Comparison of ENCODE assay signal across 8 cellular contexts in the genomic region with DNA sequence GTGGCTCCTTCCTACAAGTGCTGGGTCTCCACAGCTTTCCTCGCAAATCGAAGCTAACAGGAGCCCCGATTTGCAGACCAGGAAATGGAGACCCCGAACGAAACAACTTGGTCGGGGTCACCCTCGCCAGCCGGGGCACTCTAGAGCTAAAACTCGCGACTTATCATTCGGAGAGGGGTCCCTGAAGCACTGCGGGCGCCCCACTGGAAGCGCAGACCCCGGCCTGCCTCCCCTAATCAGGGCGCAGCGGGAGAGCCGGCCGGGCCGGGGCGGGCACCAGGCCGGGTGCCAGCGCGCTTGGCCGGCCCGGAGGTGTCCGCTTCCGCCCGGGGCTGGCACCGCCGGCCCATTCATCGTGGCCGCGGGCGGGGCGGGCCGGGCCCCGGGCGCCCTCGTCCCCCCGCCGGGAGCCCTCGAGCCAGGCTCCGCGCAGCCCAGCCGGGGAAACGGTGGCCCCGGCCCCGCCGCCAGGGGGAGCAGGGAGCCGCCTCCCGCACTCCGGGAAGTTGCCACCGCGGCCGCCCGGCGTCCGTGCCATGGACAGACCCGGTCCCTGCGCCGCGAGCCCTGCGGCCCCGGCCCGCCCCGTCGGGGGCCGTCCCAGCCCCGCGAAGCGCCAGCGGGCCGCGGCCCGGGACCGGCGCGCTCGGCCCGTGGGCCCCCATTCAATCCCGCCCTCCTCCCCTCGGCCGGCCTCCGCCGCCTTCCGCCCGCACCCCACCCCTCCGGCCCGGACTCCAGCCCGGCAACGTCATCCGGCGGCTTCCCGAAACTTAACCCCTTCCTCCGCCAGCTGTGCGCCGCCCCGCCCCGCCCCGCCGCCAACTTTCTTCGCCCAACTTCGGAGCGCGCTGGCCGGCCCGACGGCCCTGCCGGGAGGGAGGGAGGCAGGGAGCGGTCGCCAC.
DNase-seq lines count a peak whose midpoint lies in the region; ATAC-seq and FAIRE-seq lines count a peak whose summit lies in the region.

No MANE protein-coding gene starts in this region.

- H3K4me1 Mint-ChIP-seq in memory B cell: peaks cover 7% of the 10 kb centered on the region

- H3K27me3 Mint-ChIP-seq in memory B cell: peaks cover 6% of the 10 kb centered on the region

- peaks cover 39% of the 10 kb centered on the region for H3K4me1 ChIP-seq in ACC112 (ENCODE audit: control insufficient read depth, insufficient read depth, low read length, unreplicated experiment)
- H3K4me1 ChIP-seq in effector memory CD4-positive, alpha-beta T cell (ENCODE audit: control insufficient read depth, insufficient read depth, low read length, poor library complexity, severe bottlenecking): peaks cover 12% of the 10 kb centered on the region

- peak overlapping the region; percentile 76 for H3K4me3 Mint-ChIP-seq in memory B cell

- no peak overlapping the region for H3K27ac Mint-ChIP-seq in memory B cell

- peaks cover 20% of the 10 kb centered on the region for H3K36me3 ChIP-seq in ACC112 (ENCODE audit: insufficient read depth, low read length)
- no peaks in the 10 kb centered on the region for H3K36me3 ChIP-seq in effector memory CD4-positive, alpha-beta T cell (ENCODE audit: control insufficient read depth, insufficient read depth, low read length)

- FAIRE-seq in GM18507 (lab: Jason Lieb, UNC): peak; percentile 65

- peaks cover under 1% of the 10 kb centered on the region for H3K9me3 Mint-ChIP-seq in memory B cell

- H3K79me2 ChIP-seq in ACC112 (ENCODE audit: control insufficient read depth, insufficient read depth, low read length, unreplicated experiment): peaks cover 57% of the 10 kb centered on the region

- DNase-seq in GM18507 (ENCODE audit: extremely low spot score, insufficient read length, low read depth): peak; percentile 78
- peak; percentile 85 for DNase-seq in NCI-H748 (lab: John Stamatoyannopoulos, UW; ENCODE audit: unreplicated experiment)
- peak; percentile 90 for DNase-seq in activated CD8-positive, alpha-beta memory T cell treated with anti-CD3 and anti-CD28 coated beads for 24 hours
- peak; percentile 59 to 70 (median 61) for DNase-seq in effector memory CD4-positive, alpha-beta T cell
- DNase-seq in memory B cell (ENCODE audit: low spot score in 2 of 2): peak; percentile 80 to 91
- DNase-seq in stimulated activated CD8-positive, alpha-beta memory T cell treated with anti-CD3 and anti-CD28 coated beads, Interleukin-12 subunit alpha, Interleukin-12 subunit beta, amount 100 ng/mL, for 1 hour (ENCODE audit: low read depth): peak; percentile 64

- peak; percentile 37 for ATAC-seq in HG03045 (IDR thresholded peaks at IDR 0.05; ENCODE audit: unreplicated experiment)
- ATAC-seq in memory B cell (ENCODE audit: low read depth): peak; percentile 33

- H3K36me3 Mint-ChIP-seq in memory B cell: no peaks in the 10 kb centered on the region

- peak overlapping the region; percentile 70 for H3K27ac ChIP-seq in ACC112 (ENCODE audit: low read depth, low read length)
- no peak overlapping the region for H3K27ac ChIP-seq in effector memory CD4-positive, alpha-beta T cell (ENCODE audit: insufficient read depth, low read length, poor library complexity, severe bottlenecking)

- H3K4me3 ChIP-seq in ACC112 (ENCODE audit: low read depth, low read length): peak overlapping the region; percentile 80
- peak overlapping the region; percentile 68 for H3K4me3 ChIP-seq in effector memory CD4-positive, alpha-beta T cell (ENCODE audit: insufficient read depth, low read depth, low read length, poor library complexity, severe bottlenecking)

- no peak overlapping the region for H2AFZ ChIP-seq in ACC112 (ENCODE audit: low read length, unreplicated experiment)

- H3K27me3 ChIP-seq in ACC112 (ENCODE audit: insufficient read depth, low read length): peaks cover 25% of the 10 kb centered on the region
- no peaks in the 10 kb centered on the region for H3K27me3 ChIP-seq in effector memory CD4-positive, alpha-beta T cell (replicated peaks; ENCODE audit: control insufficient read depth, insufficient read depth, low read length, poor library complexity, severe bottlenecking)

- H3K9me3 ChIP-seq in effector memory CD4-positive, alpha-beta T cell (ENCODE audit: control insufficient read depth, low read length): no peaks in the 10 kb centered on the region
